Comparison of ENCODE assay signal across 9 cellular contexts in the genomic region with DNA sequence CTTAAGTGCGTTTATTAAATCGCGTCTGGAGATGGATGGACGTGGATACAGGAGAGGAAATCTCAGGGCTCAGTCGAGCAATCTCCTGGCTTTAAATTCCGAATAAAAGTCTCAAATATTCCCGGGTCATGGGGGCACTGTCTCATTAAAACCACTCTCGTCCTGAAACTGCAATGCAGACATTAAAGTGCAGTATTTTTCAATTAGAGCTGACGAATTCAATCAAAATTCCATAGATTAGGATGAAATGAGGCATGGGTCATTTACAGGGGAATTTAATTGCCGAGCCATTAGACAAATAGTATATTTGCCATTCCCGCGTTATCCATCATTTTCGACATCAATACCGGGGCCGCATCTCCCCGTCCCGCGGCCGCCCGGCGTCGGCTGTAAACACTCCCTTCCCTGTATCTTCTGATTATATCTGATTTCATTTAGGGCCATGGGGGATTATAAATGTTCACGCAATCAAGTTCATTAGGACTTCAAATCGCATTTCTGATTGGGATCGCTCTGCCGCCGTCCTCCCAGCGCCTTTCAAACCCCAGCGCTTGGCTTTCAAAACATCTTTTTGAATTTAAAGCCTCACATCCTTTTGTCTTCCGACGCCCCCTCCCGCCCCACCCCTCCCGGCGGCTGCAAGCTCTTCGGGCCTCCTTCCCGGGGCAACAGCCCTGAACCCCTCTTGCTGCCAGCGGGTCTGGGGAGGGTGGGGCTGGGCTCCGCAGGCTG. TPM values are rescaled to one million over a fixed set of nuclear protein-coding genes. Genes with fewer than 3 reads are reported as not detected.
DNase-seq lines count a peak whose midpoint lies in the region; ATAC-seq and TF ChIP-seq lines count a peak whose summit lies in the region.
"Had no signal": no experiment of that assay in that cellular context is flagged by ENCODE, and none has a peak within 500 bp of the region (broad histone marks: within the 10 kb centered on the region; RNA-seq: fewer than 3 reads in every experiment).

No MANE protein-coding gene starts in this region.

- no peak for ATAC-seq in heart right ventricle
- ATAC-seq in Right ventricle myocardium superior (ENCODE audit: poor library complexity) = no peak
- ATAC-seq in SK-N-SH treated with all-trans-retinoic acid at 6 μM for 48 hours = peak; percentile 18
- no peak for ATAC-seq in HG03354 (IDR thresholded peaks at IDR 0.05; ENCODE audit: poor library complexity, severe bottlenecking, unreplicated experiment)

- H3K36me3 ChIP-seq in heart right ventricle = no peaks in the 10 kb centered on the region
- no peaks in the 10 kb centered on the region for H3K36me3 ChIP-seq in iPS DF 6.9 (ENCODE audit: control insufficient read depth, insufficient read depth, low read length)
- no peaks in the 10 kb centered on the region for H3K36me3 ChIP-seq in testis (ENCODE audit: low read depth, missing control alignments)

- DNase-seq in heart right ventricle (no peak), Right ventricle myocardium superior (no peak), iPS DF 6.9 (ENCODE audit: low read depth, low spot score) (no peak), testis (no peak), posterior vena cava (ENCODE audit: low spot score) (no peak), KG1 (lab: John Stamatoyannopoulos, UW) (no peak)
- DNase-seq: activated CD4-positive, alpha-beta memory T cell treated with anti-CD3 and anti-CD28 coated beads for 36 hours had no signal

- TF ChIP-seq POLR2A in testis (IDR thresholded peaks at IDR 0.05) = no peak

- H3K27ac ChIP-seq in heart right ventricle (no peak overlapping the region), iPS DF 6.9 (ENCODE audit: low read length) (no peak overlapping the region), testis (no peak overlapping the region)

- TF ChIP-seq CTCF in heart right ventricle (IDR thresholded peaks at IDR 0.05) (no peak), testis (IDR thresholded peaks at IDR 0.05) (no peak)

- H3K4me1 ChIP-seq in heart right ventricle (peaks cover 8 to 33% (median 25%) of the 10 kb centered on the region in 9 donors), iPS DF 6.9 (ENCODE audit: control insufficient read depth, insufficient read depth, low read length) (peaks cover 6% of the 10 kb centered on the region), testis (peaks cover 5% of the 10 kb centered on the region)

- H3K9me3 ChIP-seq in heart right ventricle (no peaks in the 10 kb centered on the region), iPS DF 6.9 (ENCODE audit: control insufficient read depth, insufficient read depth, low read length) (no peaks in the 10 kb centered on the region), testis (no peaks in the 10 kb centered on the region)

- H3K4me3 ChIP-seq in heart right ventricle (peak overlapping the region in 6 of 10 donors; percentile 13 to 46 (median 42)), iPS DF 6.9 (ENCODE audit: low read length) (peak overlapping the region; percentile 5; the same call in 1 of the 2 replicates), testis (peak overlapping the region; percentile 29 to 51)

- WGBS in heart right ventricle, 2 donors = 4 to 5% methylated on average over 37 to 38 of the region's 38 CpGs
- WGBS in iPS DF 6.9 (ENCODE audit: insufficient coverage, insufficient read length) = no CpG with 5 or more reads among the region's 38 CpGs
- WGBS in testis, 2 donors = 4 to 8% methylated on average over 35 to 38 of the region's 38 CpGs

- intact Hi-C loops in heart right ventricle (cut with DNase I) (loop anchor here in 6 of 10 donors (1.0 to 10.0 kb wide), 5 partner anchors 374 to 412 kb away; no protein-coding TSS in a partner anchor), Right ventricle myocardium superior (cut with DNase I) (no loop called here), testis (cut with DNase I; ENCODE audit: low total_unique reads) (no loop called here), posterior vena cava (cut with DNase I) (loop anchor here in 1 of 2 donors (5.0 kb wide), 1 partner anchor 407 kb away; no protein-coding TSS in a partner anchor)

- H3K27me3 ChIP-seq in heart right ventricle (peaks cover 41 to 85% (median 79%) of the 10 kb centered on the region in 7 donors), iPS DF 6.9 (ENCODE audit: control insufficient read depth, insufficient read depth, low read length) (peaks cover 32% of the 10 kb centered on the region), testis (no peaks in the 10 kb centered on the region)

TF ChIP-seq in SK-N-SH treated with all-trans-retinoic acid at 6 μM for 48 hours, 23 proteins besides CTCF, POLR2A, EP300 and RAD21:
- TF ChIP-seq ISL1 (CRISPR knock-in tag; IDR thresholded peaks at IDR 0.05) (peak; percentile 95), GLIS3 (CRISPR knock-in tag; IDR thresholded peaks at IDR 0.05) (no peak)

RNA-seq across cellular contexts. Expression of a gene that starts 10.9 kb away (rescaled TPM):
- under 1 TPM in 3 of 10 donors, not detected in 7; 0.12 to 0.22 (median 0.15) TPM for total RNA-seq in heart right ventricle
- polyA plus RNA-seq in heart right ventricle = under 1 TPM; 0.15 to 0.16 TPM
- not detected for total RNA-seq in Right ventricle myocardium superior
- total RNA-seq in testis = under 1 TPM; 0.47 to 0.56 TPM
- 0.90 TPM for polyA plus RNA-seq in testis (ENCODE audit: insufficient read depth, low read depth, low replicate concordance)
- not detected for total RNA-seq in posterior vena cava
- total RNA-seq: activated CD4-positive, alpha-beta memory T cell treated with anti-CD3 and anti-CD28 coated beads for 36 hours had no signal

Comparison
In these comparisons a context has a peak if more than half of its experiments do, and no peak if none do; other contexts are left out.
1. intact Hi-C loops: an anchor here in heart right ventricle (1.0 to 10.0 kb wide); none called in Right ventricle myocardium superior and testis.